In genomic region chr4:23717528-23718248, GRCh38 we compare ENCODE assay signal across 9 cellular contexts.
DNase-seq lines count a peak whose midpoint lies in the region; ATAC-seq and TF ChIP-seq lines count a peak whose summit lies in the region.
"Had no signal": no experiment of that assay in that cellular context is flagged by ENCODE, and none has a peak within 500 bp of the region (broad histone marks: within the 10 kb centered on the region; RNA-seq: fewer than 3 reads in every experiment).

No MANE protein-coding gene starts in this region.

- intact Hi-C loops in spleen (cut with DNase I; ENCODE audit: low total_unique reads): no loop called here

- no peaks in the 10 kb centered on the region for H3K36me3 ChIP-seq in RWPE2 (ENCODE audit: low read depth)
- no peaks in the 10 kb centered on the region for H3K36me3 ChIP-seq in spleen

- no peaks in the 10 kb centered on the region for H3K36me3 Mint-ChIP-seq in activated CD4-positive, alpha-beta memory T cell treated with anti-CD3 and anti-CD28 coated beads, Interleukin-2, amount 10 ng/mL, durations not matched to agents 7 days and 5 days (ENCODE audit: low read depth)

- POLR2A ChIA-PET in activated CD4-positive, alpha-beta memory T cell treated with anti-CD3 and anti-CD28 coated beads, Interleukin-2, amount 10 ng/mL, durations not matched to agents 7 days and 5 days (lab: Charles Lee): no interaction called here

- no peak overlapping the region for H3K4me3 Mint-ChIP-seq in activated CD4-positive, alpha-beta memory T cell treated with anti-CD3 and anti-CD28 coated beads, Interleukin-2, amount 10 ng/mL, durations not matched to agents 7 days and 5 days
- H3K4me3 Mint-ChIP-seq: stimulated activated naive CD8-positive, alpha-beta T cell treated with anti-CD3 and anti-CD28 coated beads, Interleukin-15, Interleukin-2, amounts not matched to agents 100 ng/mL and 50 ng/mL, for 24 hours had no signal

- no peaks in the 10 kb centered on the region for H3K27me3 Mint-ChIP-seq in activated CD4-positive, alpha-beta memory T cell treated with anti-CD3 and anti-CD28 coated beads, Interleukin-2, amount 10 ng/mL, durations not matched to agents 7 days and 5 days
- H3K27me3 Mint-ChIP-seq: stimulated activated naive CD8-positive, alpha-beta T cell treated with anti-CD3 and anti-CD28 coated beads, Interleukin-15, Interleukin-2, amounts not matched to agents 100 ng/mL and 50 ng/mL, for 24 hours had no signal

- TF ChIP-seq POLR2A in spleen (IDR thresholded peaks at IDR 0.05): no peak

- H3K4me3 ChIP-seq in AG10803 (ENCODE audit: low read length) (no peak overlapping the region), RWPE2 (ENCODE audit: severe bottlenecking) (no peak overlapping the region), spleen (no peak overlapping the region)

- DNase-seq in AG10803 (ENCODE audit: low read depth) (peak; percentile 14), RWPE2 (ENCODE audit: low spot score) (no peak), iPS DF 4.7 (ENCODE audit: extremely low read depth, low spot score) (peak; percentile 22), spleen (no peak)
- no peak for DNase-seq in activated effector memory CD4-positive, alpha-beta T cell treated with Interleukin-2 at 50 U/mL for 16 hours
- DNase-seq in activated CD4-positive, alpha-beta memory T cell treated with anti-CD3 and anti-CD28 coated beads, Interleukin-2, amount 10 ng/mL, durations not matched to agents 7 days and 5 days: no peak

- H3K9me3 ChIP-seq in RWPE2 (ENCODE audit: severe bottlenecking) (no peaks in the 10 kb centered on the region), spleen (no peaks in the 10 kb centered on the region)

- no peaks in the 10 kb centered on the region for H3K4me1 Mint-ChIP-seq in activated CD4-positive, alpha-beta memory T cell treated with anti-CD3 and anti-CD28 coated beads, Interleukin-2, amount 10 ng/mL, durations not matched to agents 7 days and 5 days

- 77 to 88% (median 82%) methylated on average over 5 of the region's 5 CpGs for WGBS in spleen, 5 donors

- H3K4me1 ChIP-seq in RWPE2 (ENCODE audit: insufficient read depth, poor library complexity, severe bottlenecking) (no peaks in the 10 kb centered on the region), spleen (no peaks in the 10 kb centered on the region)

- peaks cover 2% of the 10 kb centered on the region for H3K9me3 Mint-ChIP-seq in activated CD4-positive, alpha-beta memory T cell treated with anti-CD3 and anti-CD28 coated beads, Interleukin-2, amount 10 ng/mL, durations not matched to agents 7 days and 5 days

- ATAC-seq in GM18907 (IDR thresholded peaks at IDR 0.05; ENCODE audit: unreplicated experiment) (peak; percentile 64), RWPE2 (ENCODE audit: low read depth) (peak; percentile 68; the same call in 1 of the 3 replicates), GM19455 (IDR thresholded peaks at IDR 0.05; ENCODE audit: unreplicated experiment) (no peak)

- CTCF ChIA-PET in activated CD4-positive, alpha-beta memory T cell treated with anti-CD3 and anti-CD28 coated beads, Interleukin-2, amount 10 ng/mL, durations not matched to agents 7 days and 5 days (lab: Charles Lee): interaction anchor here (1.6 kb wide), 1 partner anchor 820 kb away, joined by 4 read pairs; no protein-coding TSS in a partner anchor

- H3K27me3 ChIP-seq in RWPE2 (ENCODE audit: insufficient read depth, poor library complexity, severe bottlenecking): no peaks in the 10 kb centered on the region
- no peaks in the 10 kb centered on the region for H3K27me3 ChIP-seq in spleen (replicated peaks in 1 of 7)

- H3K27ac Mint-ChIP-seq in activated CD4-positive, alpha-beta memory T cell treated with anti-CD3 and anti-CD28 coated beads, Interleukin-2, amount 10 ng/mL, durations not matched to agents 7 days and 5 days: no peak overlapping the region
- H3K27ac Mint-ChIP-seq: stimulated activated naive CD8-positive, alpha-beta T cell treated with anti-CD3 and anti-CD28 coated beads, Interleukin-15, Interleukin-2, amounts not matched to agents 100 ng/mL and 50 ng/mL, for 24 hours had no signal

- TF ChIP-seq CTCF in AG10803 (conservative IDR thresholded peaks at IDR 0.05; ENCODE audit: low read length) (peak; percentile 54), RWPE2 (IDR thresholded peaks at IDR 0.05; ENCODE audit: poor library complexity, severe bottlenecking) (peak; percentile 62), spleen (IDR thresholded peaks at IDR 0.05 in 8 of 11, conservative IDR thresholded peaks at IDR 0.05 in 3 of 11) (peak in 2 of 11 experiments; percentile 12 to 16)

- H3K27ac ChIP-seq in RWPE2 (ENCODE audit: poor library complexity, severe bottlenecking): no peak overlapping the region
- H3K27ac ChIP-seq in spleen: no peak overlapping the region

Comparison
In these comparisons a context has a peak if more than half of its experiments do, and no peak if none do; other contexts are left out.
1. DNase-seq: peak in AG10803 (single experiment) and iPS DF 4.7 (single experiment); none in RWPE2 (single experiment), activated effector memory CD4-positive, alpha-beta T cell treated with Interleukin-2 at 50 U/mL for 16 hours (single experiment), activated CD4-positive, alpha-beta memory T cell treated with anti-CD3 and anti-CD28 coated beads, Interleukin-2, amount 10 ng/mL, durations not matched to agents 7 days and 5 days (single experiment) and spleen (single experiment).